Comparison of ENCODE assay signal across 20 cellular contexts in genomic region chr10:51964630-51965029, GRCh38.
DNase-seq lines count a peak whose midpoint lies in the region; ATAC-seq and TF ChIP-seq lines count a peak whose summit lies in the region.
"Had no signal": no experiment of that assay in that cellular context is flagged by ENCODE, and none has a peak within 500 bp of the region (broad histone marks: within the 10 kb centered on the region; RNA-seq: fewer than 3 reads in every experiment).

No MANE protein-coding gene starts in this region.

- H3K4me3 ChIP-seq in fibroblast of villous mesenchyme (ENCODE audit: low read depth, low read length) = no peak overlapping the region
- H3K4me3 ChIP-seq: GM23338, MG63 had no signal

- ATAC-seq in Right ventricle myocardium superior (ENCODE audit: poor library complexity) (peak; percentile 66), left cardiac atrium (no peak), GM21381 (IDR thresholded peaks at IDR 0.05; ENCODE audit: unreplicated experiment) (no peak), GM21619 (IDR thresholded peaks at IDR 0.05; ENCODE audit: unreplicated experiment) (no peak), HG02642 (IDR thresholded peaks at IDR 0.05; ENCODE audit: poor library complexity, unreplicated experiment) (no peak)
- ATAC-seq: GM23338 had no signal

- no peak for TF ChIP-seq CTCF in fibroblast of villous mesenchyme (IDR thresholded peaks at IDR 0.05; ENCODE audit: insufficient read depth, low read depth, low read length)

- DNase-seq in Right ventricle myocardium superior (no peak), left cardiac atrium (no peak), amniotic stem cell (lab: John Stamatoyannopoulos, UW) (peak; percentile 2), fibroblast of villous mesenchyme (ENCODE audit: low read depth) (peak; percentile 3)
- no peak for DNase-seq in activated effector memory CD4-positive, alpha-beta T cell treated with anti-CD3 and anti-CD28 coated beads, Interleukin-2, amount 50 U/mL, for 16 hours
- DNase-seq: CD4-positive, CD25-positive, alpha-beta regulatory T cell; COR-L47; DMS 273 treated with DMSO at 0.1 percent for 48 hours; DND-41; GDM1; MG63; NCI-H1048; NCI-H1436 treated with DMSO at 0.1 percent for 48 hours; NCI-H2029; NCI-H345; NCI-H524 treated with DMSO at 0.1 percent for 48 hours had no signal

- intact Hi-C loops in Right ventricle myocardium superior (cut with DNase I) = no loop called here
- intact Hi-C loops in left cardiac atrium (cut with DNase I) = loop anchor here in 1 of 2 donors (5.0 kb wide), 2 partner anchors 257 to 907 kb away; no protein-coding TSS in a partner anchor

Comparison
In these comparisons a context has a peak if more than half of its experiments do, and no peak if none do; other contexts are left out.
1. DNase-seq: peak in amniotic stem cell (single experiment) and fibroblast of villous mesenchyme (single experiment); none in Right ventricle myocardium superior (single experiment), left cardiac atrium (single experiment) and activated effector memory CD4-positive, alpha-beta T cell treated with anti-CD3 and anti-CD28 coated beads, Interleukin-2, amount 50 U/mL, for 16 hours (single experiment).